Comparison of ENCODE assay signal across 8 cellular contexts in the genomic region with DNA sequence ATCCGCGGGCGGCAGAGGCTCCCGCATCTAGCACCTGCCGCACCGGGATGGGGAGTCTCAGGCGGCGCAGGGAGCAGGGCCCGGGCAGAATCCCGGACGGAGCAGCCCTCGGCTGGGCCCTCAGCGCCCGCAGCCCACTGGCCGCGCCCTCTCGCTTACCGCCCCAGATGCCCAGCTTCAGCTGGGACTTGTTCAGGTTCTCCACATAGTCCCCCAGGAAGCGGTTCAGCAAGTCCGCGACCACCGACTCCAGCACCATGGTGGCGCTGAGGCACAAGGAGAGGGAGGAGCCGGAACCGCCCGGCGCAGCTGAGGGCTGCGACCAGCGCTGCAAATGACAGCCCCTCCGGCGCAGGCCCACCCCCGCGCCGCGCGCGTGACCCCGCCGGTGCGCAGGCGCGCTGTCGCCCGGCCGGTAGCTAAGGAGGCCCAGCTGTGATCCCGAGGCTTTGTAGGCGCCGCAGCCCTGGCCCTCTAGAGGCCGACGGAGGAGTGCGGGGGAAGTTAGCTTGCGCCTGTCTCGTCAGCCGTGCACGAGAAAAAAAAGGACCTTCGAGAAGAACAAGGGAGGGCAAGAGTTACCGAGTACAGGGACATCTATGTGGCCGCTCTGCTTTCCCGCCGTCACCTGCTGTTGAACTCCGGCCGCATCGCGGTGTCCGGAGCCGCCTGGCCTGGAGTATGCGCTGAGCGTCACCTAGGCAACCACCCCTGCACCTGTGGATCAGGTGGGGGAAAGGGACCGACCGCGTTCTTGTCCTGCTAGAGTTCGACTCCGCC. TPM values are rescaled to one million over a fixed set of nuclear protein-coding genes. Genes with fewer than 3 reads are reported as not detected.
A peak's percentile ranks its signal among the peaks of the same experiment; 100 is the strongest.
DNase-seq lines count a peak whose midpoint lies in the region; ATAC-seq and TF ChIP-seq lines count a peak whose summit lies in the region.

A gene with protein sequence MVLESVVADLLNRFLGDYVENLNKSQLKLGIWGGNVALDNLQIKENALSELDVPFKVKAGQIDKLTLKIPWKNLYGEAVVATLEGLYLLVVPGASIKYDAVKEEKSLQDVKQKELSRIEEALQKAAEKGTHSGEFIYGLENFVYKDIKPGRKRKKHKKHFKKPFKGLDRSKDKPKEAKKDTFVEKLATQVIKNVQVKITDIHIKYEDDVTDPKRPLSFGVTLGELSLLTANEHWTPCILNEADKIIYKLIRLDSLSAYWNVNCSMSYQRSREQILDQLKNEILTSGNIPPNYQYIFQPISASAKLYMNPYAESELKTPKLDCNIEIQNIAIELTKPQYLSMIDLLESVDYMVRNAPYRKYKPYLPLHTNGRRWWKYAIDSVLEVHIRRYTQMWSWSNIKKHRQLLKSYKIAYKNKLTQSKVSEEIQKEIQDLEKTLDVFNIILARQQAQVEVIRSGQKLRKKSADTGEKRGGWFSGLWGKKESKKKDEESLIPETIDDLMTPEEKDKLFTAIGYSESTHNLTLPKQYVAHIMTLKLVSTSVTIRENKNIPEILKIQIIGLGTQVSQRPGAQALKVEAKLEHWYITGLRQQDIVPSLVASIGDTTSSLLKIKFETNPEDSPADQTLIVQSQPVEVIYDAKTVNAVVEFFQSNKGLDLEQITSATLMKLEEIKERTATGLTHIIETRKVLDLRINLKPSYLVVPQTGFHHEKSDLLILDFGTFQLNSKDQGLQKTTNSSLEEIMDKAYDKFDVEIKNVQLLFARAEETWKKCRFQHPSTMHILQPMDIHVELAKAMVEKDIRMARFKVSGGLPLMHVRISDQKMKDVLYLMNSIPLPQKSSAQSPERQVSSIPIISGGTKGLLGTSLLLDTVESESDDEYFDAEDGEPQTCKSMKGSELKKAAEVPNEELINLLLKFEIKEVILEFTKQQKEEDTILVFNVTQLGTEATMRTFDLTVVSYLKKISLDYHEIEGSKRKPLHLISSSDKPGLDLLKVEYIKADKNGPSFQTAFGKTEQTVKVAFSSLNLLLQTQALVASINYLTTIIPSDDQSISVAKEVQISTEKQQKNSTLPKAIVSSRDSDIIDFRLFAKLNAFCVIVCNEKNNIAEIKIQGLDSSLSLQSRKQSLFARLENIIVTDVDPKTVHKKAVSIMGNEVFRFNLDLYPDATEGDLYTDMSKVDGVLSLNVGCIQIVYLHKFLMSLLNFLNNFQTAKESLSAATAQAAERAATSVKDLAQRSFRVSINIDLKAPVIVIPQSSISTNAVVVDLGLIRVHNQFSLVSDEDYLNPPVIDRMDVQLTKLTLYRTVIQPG (N-terminal part only) (minus strand): TSS at position 332 of the 780 bp plus-strand sequence. CDS start 73 bp downstream, at position 259.

- peak; percentile 82 for ATAC-seq in GM21528 (IDR thresholded peaks at IDR 0.05; ENCODE audit: low FRiP score, unreplicated experiment)
- ATAC-seq in IMR-90 (ENCODE audit: low read depth) = peak; percentile 96

- H2BK5ac ChIP-seq in IMR-90 (ENCODE audit: low read depth, low read length, poor library complexity, severe bottlenecking) = peak within 1 kb of the TSS; percentile 41

- H3K4ac ChIP-seq in IMR-90 (ENCODE audit: low read depth, low read length) = peak within 1 kb of the TSS; percentile 56

- intact Hi-C loops in IMR-90 (cut with micrococcal nuclease) = loop anchor here (10.0 kb wide), 1 partner anchor 194 kb away; no protein-coding TSS in a partner anchor

- peak within 1 kb of the TSS; percentile 57; the same call in 1 of the 2 replicates for H4K91ac ChIP-seq in IMR-90 (ENCODE audit: insufficient read depth, low read depth, low read length)

- CTCF ChIA-PET in IMR-90 (lab: Yijun Ruan, JAX) = interaction anchor here (0.6 to 1.8 kb wide), 18 partner anchors 9 to 1672 kb away, joined by 3 to 8 read pairs (median 4); no protein-coding TSS in a partner anchor

- H3K27me3 ChIP-seq in IMR-90 (ENCODE audit: control insufficient read depth, insufficient read depth, low read length) (peaks cover 16% of the 10 kb centered on the region), mucosa of stomach (ENCODE audit: control insufficient read depth, insufficient read depth, low read length) (no peaks in the 10 kb centered on the region)

- no peak within 1 kb of the TSS for H2BK120ac ChIP-seq in IMR-90 (ENCODE audit: low read depth, low read length)

- peak within 1 kb of the TSS; percentile 78 for H3K23ac ChIP-seq in IMR-90 (ENCODE audit: low read depth, low read length)

- H2AFZ ChIP-seq in IMR-90 (replicated peaks; ENCODE audit: low read length, poor library complexity) = peak within 1 kb of the TSS; percentile 100

- WGBS in IMR-90 (ENCODE audit: extremely low coverage in 2 of 2, insufficient read length in 1 of 2), 2 experiments = 2% methylated on average over 39 of the region's 73 CpGs; no CpG with 5 or more reads in 1 of the 2 experiments

- TF ChIP-seq CTCF in IMR-90 (conservative IDR thresholded peaks at IDR 0.05; ENCODE audit: low read depth, low read length) (peak; percentile 84), epithelial cell of proximal tubule (conservative IDR thresholded peaks at IDR 0.05; ENCODE audit: low read depth, low read length) (peak; percentile 70)

- H4K20me1 ChIP-seq in IMR-90 (ENCODE audit: insufficient read depth, low read length) = no peaks in the 10 kb centered on the region

- H2BK15ac ChIP-seq in IMR-90 (ENCODE audit: low read depth, low read length) = no peak within 1 kb of the TSS

- H3K18ac ChIP-seq in IMR-90 (ENCODE audit: low read depth, low read length) = no peak within 1 kb of the TSS; the same call in 1 of the 2 replicates

- POLR2A ChIA-PET in IMR-90 (lab: Charles Lee; ENCODE audit: unreplicated experiment) = no interaction called here

- peak within 1 kb of the TSS; percentile 32 for H3K14ac ChIP-seq in IMR-90 (replicated peaks; ENCODE audit: low read depth, low read length)

- TF ChIP-seq POLR2A in IMR-90 (IDR thresholded peaks at IDR 0.05; ENCODE audit: low read depth, low read length) = peak; percentile 61; the same call in 1 of the 2 replicates

- BruUV-seq in IMR-90 (replicated peaks; lab: Mats Ljungman, UMichigan) = no TSS peak

- H2AK5ac ChIP-seq in IMR-90 (ENCODE audit: low read depth, low read length) = 0 out of 2 replicates have a peak within 1 kb of the TSS, but pooled peaks have one; percentile 14

- H3K9ac ChIP-seq in IMR-90 (ENCODE audit: low read depth, low read length) (peak within 1 kb of the TSS; percentile 77), mucosa of stomach (ENCODE audit: low read length) (peak within 1 kb of the TSS; percentile 90)

- in situ Hi-C loops in IMR-90 (cut with MboI; ENCODE audit: low sequenced_read_pairs) = no loop called here

- H4K8ac ChIP-seq in IMR-90 (ENCODE audit: low read depth in 2 of 2, low read length in 2 of 2) = peak within 1 kb of the TSS in 1 of 2 experiments; percentile 72; a peak in 1 of 4 replicates

- H3K9me1 ChIP-seq in IMR-90 (ENCODE audit: insufficient read depth, low read length) = no peaks in the 10 kb centered on the region; the same call in 1 of the 2 replicates

- H3K4me2 ChIP-seq in IMR-90 (ENCODE audit: low read depth, low read length) = peak within 1 kb of the TSS; percentile 88

- H2BK20ac ChIP-seq in IMR-90 (ENCODE audit: low read depth, low read length) = no peak within 1 kb of the TSS

- H3K56ac ChIP-seq in IMR-90 (ENCODE audit: extremely low read depth, insufficient read depth, low read length) = peak within 1 kb of the TSS; percentile 62; the same call in 1 of the 2 replicates

- H3K4me1 ChIP-seq in IMR-90 (ENCODE audit: control insufficient read depth, insufficient read depth, low read length) (no peaks in the 10 kb centered on the region), mucosa of stomach (ENCODE audit: control insufficient read depth, insufficient read depth, low read length) (peaks cover 8% of the 10 kb centered on the region)

- H4K5ac ChIP-seq in IMR-90 (ENCODE audit: low read depth, low read length) = peak within 1 kb of the TSS; percentile 31

- H2AK9ac ChIP-seq in IMR-90 (replicated peaks; ENCODE audit: low read depth, low read length, poor library complexity) = peak within 1 kb of the TSS; percentile 76

- peak; percentile 47 for DNase-seq in DMS153 treated with DMSO at 0.1 percent for 48 hours (lab: John Stamatoyannopoulos, UW; ENCODE audit: unreplicated experiment)
- peak; percentile 90 for DNase-seq in IMR-90
- peak; percentile 43 for DNase-seq in OCI-M2 (lab: John Stamatoyannopoulos, UW; ENCODE audit: unreplicated experiment)
- peak; percentile 90 for DNase-seq in activated T-cell treated with anti-CD3 and anti-CD28 coated beads for 48 hours (ENCODE audit: low read depth)
- DNase-seq in epithelial cell of proximal tubule (ENCODE audit: low read depth) = peak; percentile 45
- peak; percentile 81 to 85 for DNase-seq in stimulated activated CD8-positive, alpha-beta memory T cell treated with anti-CD3 and anti-CD28 coated beads, Interleukin-7, amount 100 ng/mL, for 1 hour (ENCODE audit: low read depth in 2 of 2)

- no peaks in the 10 kb centered on the region for H3K9me3 ChIP-seq in IMR-90 (ENCODE audit: control insufficient read depth, insufficient read depth, low read length)
- H3K9me3 ChIP-seq in mucosa of stomach (ENCODE audit: control insufficient read depth, low read length) = no peaks in the 10 kb centered on the region

- H3K4me3 ChIP-seq in IMR-90 (ENCODE audit: insufficient read depth, low read depth, low read length) (peak within 1 kb of the TSS; percentile 88), epithelial cell of proximal tubule (ENCODE audit: low read depth, low read length) (peak within 1 kb of the TSS; percentile 75), mucosa of stomach (ENCODE audit: low read length) (peak within 1 kb of the TSS; percentile 94)

- H3K36me3 ChIP-seq in IMR-90 (ENCODE audit: control insufficient read depth, insufficient read depth, low read length) = no peaks in the 10 kb centered on the region
- H3K36me3 ChIP-seq in mucosa of stomach (ENCODE audit: control insufficient read depth, insufficient read depth, low read length) = no peaks in the 10 kb centered on the region

- dilution Hi-C loops in IMR-90 (cut with HindIII; ENCODE audit: low sequenced_read_pairs, unreplicated experiment) = no loop called here

- TF ChIP-seq RAD21 in IMR-90 (IDR thresholded peaks at IDR 0.05; ENCODE audit: low read length) = peak; percentile 47

- peaks cover 9 to 26% of the 10 kb centered on the region in 2 experiments; a peak in 3 of 4 replicates for H3K79me1 ChIP-seq in IMR-90 (ENCODE audit: low read depth in 1 of 2, low read length in 2 of 2)

- peak within 1 kb of the TSS; percentile 58 for H3K27ac ChIP-seq in IMR-90 (ENCODE audit: insufficient read depth, low read length)

RNA-seq across cellular contexts. Expression of the gene that starts here (rescaled TPM):
- total RNA-seq in IMR-90 (2012; rRNA removed) (32.8 and 48.6 TPM in 2 replicates), epithelial cell of proximal tubule (14.7 and 30.2 TPM in 2 replicates)
- 4.5 and 8.1 TPM in 2 replicates for polyA plus RNA-seq in IMR-90 (2012; rRNA removed)
- 1.2 and 1.5 TPM in 2 replicates for polyA plus RNA-seq in IMR-90 (2012; cell fraction: cytosol; rRNA removed)
- polyA plus RNA-seq in IMR-90 (2012; cell fraction: nucleus; rRNA removed; ENCODE audit: low replicate concordance) = 1.3 and 12.9 TPM in 2 replicates

Comparison
In these comparisons a context has a peak if more than half of its experiments do, and no peak if none do; other contexts are left out.
1. Peak in every context shown above with its lines: DNase-seq, ATAC-seq, H3K4me3 ChIP-seq and H3K27ac ChIP-seq.